Comparison of ENCODE assay signal across 10 cellular contexts in genomic region chrX:21373001-21373400, GRCh38. TPM values are rescaled to one million over a fixed set of nuclear protein-coding genes. Genes with fewer than 3 reads are reported as not detected.
DNase-seq lines count a peak whose midpoint lies in the region; ATAC-seq lines count a peak whose summit lies in the region.
"Had no signal": no experiment of that assay in that cellular context is flagged by ENCODE, and none has a peak within 500 bp of the region (broad histone marks: within the 10 kb centered on the region; RNA-seq: fewer than 3 reads in every experiment).

No MANE protein-coding gene starts in this region.

- no peak overlapping the region for H3K27ac Mint-ChIP-seq in stimulated activated naive CD8-positive, alpha-beta T cell treated with anti-CD3 and anti-CD28 coated beads, Interleukin-15, Interleukin-2, amounts not matched to agents 100 ng/mL and 50 ng/mL, for 24 hours
- H3K27ac Mint-ChIP-seq in T-helper 2 cell treated with Interferon-gamma antibody and Interleukin-4, amounts not matched to agents 5 μg/mL and 100 μg/mL, for 36 hours, result no peak overlapping the region
- H3K27ac Mint-ChIP-seq in immature natural killer cell, result no peak overlapping the region

- H3K9me3 Mint-ChIP-seq in stimulated activated naive CD8-positive, alpha-beta T cell treated with anti-CD3 and anti-CD28 coated beads, Interleukin-15, Interleukin-2, amounts not matched to agents 100 ng/mL and 50 ng/mL, for 24 hours, result no peaks in the 10 kb centered on the region
- H3K9me3 Mint-ChIP-seq in T-helper 2 cell treated with Interferon-gamma antibody and Interleukin-4, amounts not matched to agents 5 μg/mL and 100 μg/mL, for 36 hours, result no peaks in the 10 kb centered on the region
- peaks cover 0 to 7% (median 0%) of the 10 kb centered on the region in 6 donors for H3K9me3 Mint-ChIP-seq in immature natural killer cell

- H3K27me3 Mint-ChIP-seq in stimulated activated naive CD8-positive, alpha-beta T cell treated with anti-CD3 and anti-CD28 coated beads, Interleukin-15, Interleukin-2, amounts not matched to agents 100 ng/mL and 50 ng/mL, for 24 hours, result no peaks in the 10 kb centered on the region
- H3K27me3 Mint-ChIP-seq in T-helper 2 cell treated with Interferon-gamma antibody and Interleukin-4, amounts not matched to agents 5 μg/mL and 100 μg/mL, for 36 hours (ENCODE audit: low read depth), result peaks cover 7% of the 10 kb centered on the region
- peaks cover 2 to 9% (median 2%) of the 10 kb centered on the region in 3 donors for H3K27me3 Mint-ChIP-seq in immature natural killer cell (ENCODE audit: low read depth in 3 of 3)

- ATAC-seq in stimulated activated naive CD8-positive, alpha-beta T cell treated with anti-CD3 and anti-CD28 coated beads, Interleukin-15, Interleukin-2, amounts not matched to agents 100 U/mL and 50 U/mL, for 24 hours, result no peak
- ATAC-seq in GM18517 (IDR thresholded peaks at IDR 0.05; ENCODE audit: unreplicated experiment) (no peak), GM18907 (IDR thresholded peaks at IDR 0.05; ENCODE audit: unreplicated experiment) (no peak)

- peaks cover 22% of the 10 kb centered on the region for H3K4me1 Mint-ChIP-seq in stimulated activated naive CD8-positive, alpha-beta T cell treated with anti-CD3 and anti-CD28 coated beads, Interleukin-15, Interleukin-2, amounts not matched to agents 100 ng/mL and 50 ng/mL, for 24 hours (ENCODE audit: low read depth)
- H3K4me1 Mint-ChIP-seq in T-helper 2 cell treated with Interferon-gamma antibody and Interleukin-4, amounts not matched to agents 5 μg/mL and 100 μg/mL, for 36 hours (ENCODE audit: low read depth), result peaks cover 29% of the 10 kb centered on the region
- H3K4me1 Mint-ChIP-seq in immature natural killer cell, result peaks cover 0 to 8% of the 10 kb centered on the region in 2 donors

- no peak for DNase-seq in stimulated activated naive CD8-positive, alpha-beta T cell treated with anti-CD3 and anti-CD28 coated beads, Interleukin-15, Interleukin-2, amounts not matched to agents 100 U/mL and 50 U/mL, for 24 hours
- DNase-seq in T-helper 2 cell treated with Interferon-gamma antibody and Interleukin-4, amounts not matched to agents 5 μg/mL and 100 μg/mL, for 36 hours (ENCODE audit: low spot score), result no peak
- DNase-seq in immature natural killer cell, result no peak
- no peak for DNase-seq in NCI-H128 (lab: John Stamatoyannopoulos, UW; ENCODE audit: unreplicated experiment)
- no peak for DNase-seq in activated CD8-positive, alpha-beta memory T cell treated with anti-CD3 and anti-CD28 coated beads, Interleukin-2, amount 50 U/mL, for 4 hours
- DNase-seq: NCI-H187 treated with DMSO at 0.1 percent for 48 hours, SW 1271 had no signal

- H3K4me3 Mint-ChIP-seq in stimulated activated naive CD8-positive, alpha-beta T cell treated with anti-CD3 and anti-CD28 coated beads, Interleukin-15, Interleukin-2, amounts not matched to agents 100 ng/mL and 50 ng/mL, for 24 hours, result peak overlapping the region; percentile 37
- H3K4me3 Mint-ChIP-seq in T-helper 2 cell treated with Interferon-gamma antibody and Interleukin-4, amounts not matched to agents 5 μg/mL and 100 μg/mL, for 36 hours, result peak overlapping the region; percentile 61
- H3K4me3 Mint-ChIP-seq in immature natural killer cell, result peak overlapping the region in 4 of 5 donors; percentile 19 to 58 (median 40)

- H3K36me3 Mint-ChIP-seq in stimulated activated naive CD8-positive, alpha-beta T cell treated with anti-CD3 and anti-CD28 coated beads, Interleukin-15, Interleukin-2, amounts not matched to agents 100 ng/mL and 50 ng/mL, for 24 hours (ENCODE audit: low read depth), result no peaks in the 10 kb centered on the region
- no peaks in the 10 kb centered on the region for H3K36me3 Mint-ChIP-seq in T-helper 2 cell treated with Interferon-gamma antibody and Interleukin-4, amounts not matched to agents 5 μg/mL and 100 μg/mL, for 36 hours (ENCODE audit: low read depth)
- H3K36me3 Mint-ChIP-seq in immature natural killer cell, result no peaks in the 10 kb centered on the region

RNA-seq across cellular contexts. Expression of gene CNKSR2, which starts 1.2 kb away (rescaled TPM):
- under 1 TPM in 2 of 3 donors, not detected in 1; 0.34 to 0.78 TPM for polyA plus RNA-seq in immature natural killer cell
